In genomic region chr4:150457802-150458201, GRCh38 we compare ENCODE assay signal across 28 cellular contexts.
"Had no signal": no experiment of that assay in that cellular context is flagged by ENCODE, and none has a peak within 500 bp of the region (broad histone marks: within the 10 kb centered on the region; RNA-seq: fewer than 3 reads in every experiment).

No MANE protein-coding gene starts in this region.

- H3K4me3 ChIP-seq: breast epithelium, Peyer's patch, SJCRH30 had no signal

- DNase-seq: activated CD4-positive, alpha-beta memory T cell treated with anti-CD3 and anti-CD28 coated beads for 36 hours; activated CD4-positive, alpha-beta T cell treated with anti-CD3 and anti-CD28 coated beads, Interleukin-2, amount 10 ng/mL, durations not matched to agents 7 days and 5 days; activated CD4-positive, CD25-positive, alpha-beta regulatory T cell; activated CD8-positive, alpha-beta memory T cell treated with anti-CD3 and anti-CD28 coated beads for 24 hours; activated effector memory CD4-positive, alpha-beta T cell treated with anti-CD3 and anti-CD28 coated beads, Interleukin-2, amount 50 U/mL, for 16 hours; activated naive CD4-positive, alpha-beta T cell treated with Interleukin-2 at 50 U/mL for 16 hours; activated naive CD8-positive, alpha-beta T cell treated with anti-CD3 and anti-CD28 coated beads, Interleukin-2, amount 50 U/mL, for 24 hours; activated T-cell treated with anti-CD3 and anti-CD28 coated beads, Interleukin-2, amount 50 U/mL, for 4 hours; amygdala; central memory CD4-positive, alpha-beta T cell; MM.1S; NCI-H1105; NCI-H1436 treated with DMSO at 0.1 percent for 48 hours; NCI-H187; NCI-H2081 treated with DMSO at 0.1 percent for 48 hours; NCI-H226; NCI-H526; NCI-H774; NK-92 treated with Interleukin-12 subunit alpha and Interleukin-12 subunit beta, amount 100 ng/mL, for 24 hours; OCI-M1; Peyer's patch; Right ventricle myocardium superior; SJCRH30; T-helper 17 cell; T1000 had no signal

- H3K4me2 ChIP-seq: KMS-11 had no signal

- H3K27me3 ChIP-seq: breast epithelium, Peyer's patch, SJCRH30 had no signal

- H3K4me1 ChIP-seq: breast epithelium, Peyer's patch, SJCRH30 had no signal

- H3K27ac ChIP-seq: breast epithelium, KMS-11, Peyer's patch, RWPE1, SJCRH30 had no signal

- H3K9me3 ChIP-seq: breast epithelium, Peyer's patch, SJCRH30 had no signal

- H3K9ac ChIP-seq: KMS-11 had no signal

- H3K36me3 ChIP-seq: breast epithelium, Peyer's patch, SJCRH30 had no signal
